Comparison of ENCODE assay signal across 19 cellular contexts in the genomic region with DNA sequence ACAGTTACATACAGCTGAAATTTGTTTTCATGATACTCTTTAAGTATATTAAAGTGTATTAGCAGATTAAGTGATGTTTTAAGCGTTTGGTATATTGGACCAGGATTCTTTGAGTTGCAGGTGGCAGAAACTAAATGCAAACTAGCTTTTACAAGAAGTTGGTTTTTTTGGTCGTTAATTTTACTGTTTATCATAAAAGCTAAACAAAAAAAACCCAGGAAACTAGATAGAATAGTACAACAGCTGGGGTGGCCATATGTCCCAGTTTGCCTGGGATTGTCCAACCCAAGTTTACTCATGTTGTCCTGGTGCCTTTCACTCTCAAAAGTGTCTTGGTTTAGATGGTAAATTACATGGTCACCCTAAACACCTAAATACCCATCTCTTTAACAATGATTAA.
DNase-seq lines count a peak whose midpoint lies in the region; ATAC-seq, FAIRE-seq and TF ChIP-seq lines count a peak whose summit lies in the region.
"Had no signal": no experiment of that assay in that cellular context is flagged by ENCODE, and none has a peak within 500 bp of the region (broad histone marks: within the 10 kb centered on the region; RNA-seq: fewer than 3 reads in every experiment).

No MANE protein-coding gene starts in this region.

- no peak overlapping the region for H3K27ac ChIP-seq in uterus
- H3K27ac ChIP-seq: RWPE1 had no signal

- ATAC-seq in memory B cell (ENCODE audit: low read depth) = no peak
- ATAC-seq: SK-N-SH treated with all-trans-retinoic acid at 6 μM for 48 hours had no signal

- DNase-seq in DMS 273 treated with DMSO at 0.1 percent for 48 hours (lab: John Stamatoyannopoulos, UW) (peak; percentile 32), GM19239 (ENCODE audit: insufficient read length, low spot score) (no peak), NCI-H69 (lab: John Stamatoyannopoulos, UW) (peak; percentile 81), memory B cell (ENCODE audit: low spot score in 2 of 2) (no peak), NCI-H510A (lab: John Stamatoyannopoulos, UW) (no peak), uterus (no peak), NCI-H1436 (lab: John Stamatoyannopoulos, UW) (no peak)
- DNase-seq: C1 segment of cervical spinal cord; DND-41; KBM-7; NCI-H1930; NK-92 treated with Interleukin-12 subunit alpha and Interleukin-12 subunit beta, amount 100 ng/mL, for 24 hours; SIG-M5 had no signal

- H3K27ac Mint-ChIP-seq in memory B cell = peak overlapping the region; percentile 88
- H3K27ac Mint-ChIP-seq: T-helper 1 cell treated with Interleukin-12 subunit alpha and Interleukin-12 subunit beta and Interleukin-4 antibody, amounts not matched to agents 30 μg/mL and 1 μg/mL, for 36 hours had no signal

- no peak for TF ChIP-seq POLR2A in uterus (IDR thresholded peaks at IDR 0.05)

- intact Hi-C loops in uterus (cut with DNase I; ENCODE audit: low total_unique reads) = no loop called here

- no peaks in the 10 kb centered on the region for H3K9me3 Mint-ChIP-seq in memory B cell
- H3K9me3 Mint-ChIP-seq: T-helper 1 cell treated with Interleukin-12 subunit alpha and Interleukin-12 subunit beta and Interleukin-4 antibody, amounts not matched to agents 30 μg/mL and 1 μg/mL, for 36 hours had no signal

- no peaks in the 10 kb centered on the region for H3K27me3 ChIP-seq in uterus

- H3K4me1 Mint-ChIP-seq in memory B cell = peaks cover 23% of the 10 kb centered on the region

- no peak overlapping the region for H3K4me3 ChIP-seq in uterus

- peaks cover 10% of the 10 kb centered on the region for H3K36me3 Mint-ChIP-seq in memory B cell

- H3K36me3 ChIP-seq in uterus = no peaks in the 10 kb centered on the region

- no peaks in the 10 kb centered on the region for H3K27me3 Mint-ChIP-seq in memory B cell

- peak; percentile 53 for FAIRE-seq in GM19239 (lab: Jason Lieb, UNC)
- FAIRE-seq: D721Med, G401.6, H1 had no signal

- H3K9me3 ChIP-seq in uterus = no peaks in the 10 kb centered on the region

- no peak overlapping the region for H3K4me3 Mint-ChIP-seq in memory B cell
- H3K4me3 Mint-ChIP-seq: T-helper 1 cell treated with Interleukin-12 subunit alpha and Interleukin-12 subunit beta and Interleukin-4 antibody, amounts not matched to agents 30 μg/mL and 1 μg/mL, for 36 hours had no signal

- H3K4me1 ChIP-seq in uterus = no peaks in the 10 kb centered on the region

- no peak for TF ChIP-seq CTCF in uterus (IDR thresholded peaks at IDR 0.05)

Comparison
In these comparisons a context has a peak if more than half of its experiments do, and no peak if none do; other contexts are left out.
1. DNase-seq: peak in DMS 273 treated with DMSO at 0.1 percent for 48 hours (single experiment) and NCI-H69 (single experiment); none in GM19239 (single experiment), memory B cell (0 of 2), NCI-H510A (single experiment), uterus (0 of 2) and NCI-H1436 (single experiment).